ENCODE assay signal across 19 cellular contexts in genomic region chr5:136518814-136519213, GRCh38.
DNase-seq lines count a peak whose midpoint lies in the region; ATAC-seq and TF ChIP-seq lines count a peak whose summit lies in the region.
"Had no signal": no experiment of that assay in that cellular context is flagged by ENCODE, and none has a peak within 500 bp of the region (broad histone marks: within the 10 kb centered on the region; RNA-seq: fewer than 3 reads in every experiment).

No MANE protein-coding gene starts in this region.

- no peak overlapping the region for H3K27ac Mint-ChIP-seq in activated T-cell treated with anti-CD3 and anti-CD28 coated beads, Interleukin-2, amount 50 U/mL, for 72 hours
- H3K27ac Mint-ChIP-seq: GM23338 had no signal

- H3K9ac ChIP-seq in BLaER1 treated with 17β-estradiol and CSF1 and Interleukin-3, amounts not matched to agents 10 nM and 100 nM: peak overlapping the region in 1 of 11 experiments; percentile 8; a peak in 1 of 22 replicates
- no peak overlapping the region for H3K9ac ChIP-seq in neuronal stem cell (ENCODE audit: low read depth, low read length, poor library complexity)
- H3K9ac ChIP-seq: BLaER1 had no signal

- TF ChIP-seq CTCF in left lung (IDR thresholded peaks at IDR 0.05): no peak

- H2BK12ac ChIP-seq in neuronal stem cell (ENCODE audit: low read length): no peak overlapping the region

- no peak overlapping the region for H2AFZ ChIP-seq in neuronal stem cell (ENCODE audit: low read length)
- H2AFZ ChIP-seq: GM23338 had no signal

- no peaks in the 10 kb centered on the region for H3K9me3 Mint-ChIP-seq in activated T-cell treated with anti-CD3 and anti-CD28 coated beads, Interleukin-2, amount 50 U/mL, for 72 hours
- H3K9me3 Mint-ChIP-seq: GM23338 had no signal

- no peak overlapping the region for H3K23ac ChIP-seq in neuronal stem cell (ENCODE audit: low read depth, low read length, poor library complexity)

- no peaks in the 10 kb centered on the region for H3K79me1 ChIP-seq in neuronal stem cell (ENCODE audit: low read depth, low read length)

- H3K4ac ChIP-seq in neuronal stem cell (ENCODE audit: low read length): no peak overlapping the region

- H3K18ac ChIP-seq in neuronal stem cell (ENCODE audit: low read length): no peak overlapping the region

- ATAC-seq in activated T-cell treated with anti-CD3 and anti-CD28 coated beads, Interleukin-2, amount 50 U/mL, for 72 hours (replicated peaks in 1 of 2): no peak
- no peak for ATAC-seq in left colon
- no peak for ATAC-seq in left lung
- ATAC-seq: GM23338 had no signal

- no peaks in the 10 kb centered on the region for H3K36me3 Mint-ChIP-seq in activated T-cell treated with anti-CD3 and anti-CD28 coated beads, Interleukin-2, amount 50 U/mL, for 72 hours (ENCODE audit: insufficient read depth in 2 of 2)
- H3K36me3 Mint-ChIP-seq: CD8-positive, alpha-beta memory T cell had no signal

- H2AK5ac ChIP-seq in neuronal stem cell (ENCODE audit: low read depth, low read length): no peak overlapping the region

- no peaks in the 10 kb centered on the region for H3K4me1 Mint-ChIP-seq in activated T-cell treated with anti-CD3 and anti-CD28 coated beads, Interleukin-2, amount 50 U/mL, for 72 hours (ENCODE audit: low read depth)

- no peaks in the 10 kb centered on the region for H3K36me3 ChIP-seq in BLaER1 treated with 17β-estradiol and CSF1 and Interleukin-3, amounts not matched to agents 10 nM and 100 nM
- H3K36me3 ChIP-seq in neuronal stem cell (replicated peaks in 1 of 2; ENCODE audit: control insufficient read depth in 2 of 2, insufficient read depth in 2 of 2, low read length in 2 of 2) (no peaks in the 10 kb centered on the region), left lung (no peaks in the 10 kb centered on the region)
- H3K36me3 ChIP-seq: BLaER1, SJCRH30 had no signal

- H3K9me3 ChIP-seq in BLaER1 treated with 17β-estradiol and CSF1 and Interleukin-3, amounts not matched to agents 10 nM and 100 nM (replicated peaks in 1 of 11): peaks cover 0 to 3% (median 0%) of the 10 kb centered on the region in 11 experiments; a peak in 2 of 22 replicates
- no peaks in the 10 kb centered on the region for H3K9me3 ChIP-seq in neuronal stem cell (replicated peaks in 1 of 2; ENCODE audit: control insufficient read depth in 2 of 2, insufficient read depth in 1 of 2, low read depth in 1 of 2, low read length in 2 of 2)
- no peaks in the 10 kb centered on the region for H3K9me3 ChIP-seq in left lung
- H3K9me3 ChIP-seq: BLaER1, SJCRH30 had no signal

- H3K4me2 ChIP-seq in BLaER1 treated with 17β-estradiol and CSF1 and Interleukin-3, amounts not matched to agents 10 nM and 100 nM: peak overlapping the region in 7 of 11 experiments; percentile 19 to 86 (median 51); a peak in 13 of 22 replicates
- H3K4me2 ChIP-seq in neuronal stem cell (ENCODE audit: insufficient read depth, low read length, poor library complexity, severe bottlenecking): no peak overlapping the region
- H3K4me2 ChIP-seq: BLaER1, GM23338 had no signal

- H2BK120ac ChIP-seq in neuronal stem cell (ENCODE audit: low read depth, low read length): no peak overlapping the region

- H4K8ac ChIP-seq in neuronal stem cell (ENCODE audit: low read depth, low read length): no peak overlapping the region

- H3K4me3 Mint-ChIP-seq in activated T-cell treated with anti-CD3 and anti-CD28 coated beads, Interleukin-2, amount 50 U/mL, for 72 hours: no peak overlapping the region
- H3K4me3 Mint-ChIP-seq: CD8-positive, alpha-beta memory T cell; GM23338 had no signal

- no peaks in the 10 kb centered on the region for H3K27me3 ChIP-seq in BLaER1 treated with 17β-estradiol and CSF1 and Interleukin-3, amounts not matched to agents 10 nM and 100 nM
- H3K27me3 ChIP-seq in neuronal stem cell (ENCODE audit: control insufficient read depth in 3 of 3, insufficient read depth in 3 of 3, low read depth in 1 of 3, low read length in 3 of 3) (no peaks in the 10 kb centered on the region), left lung (no peaks in the 10 kb centered on the region)
- H3K27me3 ChIP-seq: BLaER1, SJCRH30 had no signal

- H3K14ac ChIP-seq in neuronal stem cell (ENCODE audit: low read length): no peak overlapping the region

- H3K4me1 ChIP-seq in BLaER1 treated with 17β-estradiol and CSF1 and Interleukin-3, amounts not matched to agents 10 nM and 100 nM: peaks cover 10 to 57% (median 40%) of the 10 kb centered on the region in 10 experiments; a peak in 18 of 20 replicates
- H3K4me1 ChIP-seq in neuronal stem cell (ENCODE audit: control insufficient read depth in 2 of 2, insufficient read depth in 1 of 2, low read depth in 1 of 2, low read length in 2 of 2) (no peaks in the 10 kb centered on the region), left lung (no peaks in the 10 kb centered on the region)
- H3K4me1 ChIP-seq: BLaER1, SJCRH30 had no signal

- intact Hi-C loops in left colon (cut with DNase I, micrococcal nuclease): no loop called here
- intact Hi-C loops in left lung (cut with DNase I): no loop called here

- DNase-seq in NCI-H524 treated with DMSO at 0.1 percent for 48 hours (lab: John Stamatoyannopoulos, UW) (peak; percentile 56), astrocyte of the hippocampus (ENCODE audit: low read depth, low spot score) (peak; percentile 9), kidney glomerular epithelial cell (lab: John Stamatoyannopoulos, UW) (peak; percentile 56), neuronal stem cell (ENCODE audit: low spot score) (no peak), left colon (no peak), left lung (no peak)
- no peak for DNase-seq in activated T-cell treated with anti-CD3 and anti-CD28 coated beads, Interleukin-2, amount 50 U/mL, for 72 hours
- DNase-seq: CD8-positive, alpha-beta memory T cell; DMS79; NCI-H1436; NCI-H2029; NCI-H2171 treated with DMSO at 0.1 percent for 48 hours; NCI-H510A treated with DMSO at 0.1 percent for 48 hours; NK-92 treated with Interleukin-12 subunit alpha and Interleukin-12 subunit beta, amount 100 ng/mL, for 24 hours; RPMI8226; SJCRH30 had no signal

- no peak overlapping the region for H4K91ac ChIP-seq in neuronal stem cell (ENCODE audit: low read depth, low read length, poor library complexity)

- no peaks in the 10 kb centered on the region for H3K27me3 Mint-ChIP-seq in activated T-cell treated with anti-CD3 and anti-CD28 coated beads, Interleukin-2, amount 50 U/mL, for 72 hours (ENCODE audit: low read depth)

- H3K4me3 ChIP-seq in BLaER1 treated with 17β-estradiol and CSF1 and Interleukin-3, amounts not matched to agents 10 nM and 100 nM: no peak overlapping the region
- no peak overlapping the region for H3K4me3 ChIP-seq in neuronal stem cell (ENCODE audit: low read length in 2 of 2)
- no peak overlapping the region for H3K4me3 ChIP-seq in left lung
- H3K4me3 ChIP-seq: BLaER1, GM23338, SJCRH30 had no signal

- H2BK15ac ChIP-seq in neuronal stem cell (ENCODE audit: low read length): no peak overlapping the region

- H2BK5ac ChIP-seq in neuronal stem cell (ENCODE audit: low read length): no peak overlapping the region

- H4K20me1 ChIP-seq in BLaER1 treated with 17β-estradiol and CSF1 and Interleukin-3, amounts not matched to agents 10 nM and 100 nM: no peaks in the 10 kb centered on the region
- H4K20me1 ChIP-seq: BLaER1 had no signal

- H3K27ac ChIP-seq in BLaER1 treated with 17β-estradiol and CSF1 and Interleukin-3, amounts not matched to agents 10 nM and 100 nM: peak overlapping the region in 5 of 11 experiments; percentile 16 to 59 (median 27); a peak in 7 of 22 replicates
- no peak overlapping the region for H3K27ac ChIP-seq in neuronal stem cell (replicated peaks; ENCODE audit: low read length)
- H3K27ac ChIP-seq in left lung: no peak overlapping the region
- H3K27ac ChIP-seq: BLaER1, SJCRH30 had no signal

- no CpG with 5 or more reads among the region's 3 CpGs for WGBS in neuronal stem cell (ENCODE audit: extremely low coverage in 2 of 2, insufficient read length in 2 of 2, insufficient replicate concordance in 1 of 2), 2 donors

Comparison
In these comparisons a context has a peak if more than half of its experiments do, and no peak if none do; other contexts are left out.
1. DNase-seq: peak in NCI-H524 treated with DMSO at 0.1 percent for 48 hours (single experiment), astrocyte of the hippocampus (single experiment) and kidney glomerular epithelial cell (single experiment); none in neuronal stem cell (single experiment), activated T-cell treated with anti-CD3 and anti-CD28 coated beads, Interleukin-2, amount 50 U/mL, for 72 hours (0 of 2), left colon (0 of 2) and left lung (0 of 2).